ENCODE assay signal across 1 cellular context in genomic region chr6:166737231-166737630, GRCh38.
TF ChIP-seq lines count a peak whose summit lies in the region.

No MANE protein-coding gene starts in this region.

TF ChIP-seq in endothelial cell of umbilical vein, 7 proteins besides CTCF, POLR2A, EP300 and RAD21:
- TF ChIP-seq MYC (IDR thresholded peaks at IDR 0.05; ENCODE audit: low read depth, low read length) (no peak), EZH2 (IDR thresholded peaks at IDR 0.05; ENCODE audit: borderline replicate concordance, low read depth, low read length, severe bottlenecking) (no peak), JUN (IDR thresholded peaks at IDR 0.05; ENCODE audit: borderline replicate concordance, insufficient read depth, insufficient read length, low read depth) (peak; percentile 85), POLR2AphosphoS5 (IDR thresholded peaks at IDR 0.05; ENCODE audit: insufficient read depth, low read depth, low read length) (no peak), GATA2 (IDR thresholded peaks at IDR 0.05; ENCODE audit: insufficient read depth, insufficient read length, low read depth, low read length) (peak; percentile 77), MAX (IDR thresholded peaks at IDR 0.05; ENCODE audit: insufficient read depth, insufficient read length) (no peak), FOS (IDR thresholded peaks at IDR 0.05; ENCODE audit: borderline replicate concordance, insufficient read depth, low read length) (peak; percentile 46)
